Comparison of ENCODE assay signal across 18 cellular contexts in genomic region chr6:130453230-130453629, GRCh38.
DNase-seq lines count a peak whose midpoint lies in the region; ATAC-seq, FAIRE-seq and TF ChIP-seq lines count a peak whose summit lies in the region.
"Had no signal": no experiment of that assay in that cellular context is flagged by ENCODE, and none has a peak within 500 bp of the region (broad histone marks: within the 10 kb centered on the region; RNA-seq: fewer than 3 reads in every experiment).

No MANE protein-coding gene starts in this region.

- DNase-seq in AG09309 (ENCODE audit: low read depth) (peak; percentile 45), GM12865 (ENCODE audit: low read depth) (peak; percentile 62), fibroblast of mammary gland (ENCODE audit: low read depth) (peak; percentile 57), kidney (no peak), colonic mucosa (no peak)
- no peak for DNase-seq in activated T-helper 1 cell treated with anti-CD3 and anti-CD28 coated beads, Interleukin-12 subunit alpha, Interleukin-12 subunit beta, Interleukin-2, Interleukin-4 antibody, amounts not matched to agents 30 ng/mL and 10 ng/mL and 1 ng/mL, durations not matched to agents 14 hours and 24 hours and 36 hours (ENCODE audit: low spot score)
- DNase-seq: activated CD4-positive, alpha-beta T cell treated with anti-CD3 and anti-CD28 coated beads, Interleukin-2, amount 10 ng/mL, durations not matched to agents 24 days and 14 days; activated effector memory CD4-positive, alpha-beta T cell treated with Interleukin-2 at 50 U/mL for 16 hours; head of caudate nucleus; naive thymus-derived CD8-positive, alpha-beta T cell; NCI-H1092; NCI-H2171 treated with DMSO at 0.1 percent for 48 hours; stimulated activated CD4-positive, alpha-beta T cell treated with anti-CD3 and anti-CD28 coated beads, Interleukin-2, amount 100 ng/mL, for 48 hours had no signal

- no peaks in the 10 kb centered on the region for H3K9me3 ChIP-seq in kidney (ENCODE audit: control insufficient read depth in 1 of 2, low read length in 2 of 2)
- H3K9me3 ChIP-seq in colonic mucosa: no peaks in the 10 kb centered on the region

- intact Hi-C loops in kidney (cut with DNase I) (no loop called here), colonic mucosa (cut with DNase I) (no loop called here)
- intact Hi-C loops in activated T-helper 1 cell treated with anti-CD3 and anti-CD28 coated beads, Interleukin-12 subunit alpha, Interleukin-12 subunit beta, Interleukin-2, Interleukin-4 antibody, amounts not matched to agents 30 ng/mL and 10 ng/mL and 1 ng/mL, durations not matched to agents 14 hours and 24 hours and 36 hours (cut with micrococcal nuclease): no loop called here

- ATAC-seq in SK-N-SH treated with all-trans-retinoic acid at 6 μM for 48 hours (peak; percentile 80), HG03342 (IDR thresholded peaks at IDR 0.05; ENCODE audit: unreplicated experiment) (no peak)
- ATAC-seq: left lobe of liver; naive thymus-derived CD8-positive, alpha-beta T cell had no signal

- H3K27me3 Mint-ChIP-seq in activated T-helper 1 cell treated with anti-CD3 and anti-CD28 coated beads, Interleukin-12 subunit alpha, Interleukin-12 subunit beta, Interleukin-2, Interleukin-4 antibody, amounts not matched to agents 30 ng/mL and 10 ng/mL and 1 ng/mL, durations not matched to agents 14 hours and 24 hours and 36 hours (ENCODE audit: insufficient read depth): peaks cover 4% of the 10 kb centered on the region

- H3K4me3 Mint-ChIP-seq in activated T-helper 1 cell treated with anti-CD3 and anti-CD28 coated beads, Interleukin-12 subunit alpha, Interleukin-12 subunit beta, Interleukin-2, Interleukin-4 antibody, amounts not matched to agents 30 ng/mL and 10 ng/mL and 1 ng/mL, durations not matched to agents 14 hours and 24 hours and 36 hours: no peak overlapping the region
- H3K4me3 Mint-ChIP-seq: activated CD4-positive, alpha-beta T cell treated with anti-CD3 and anti-CD28 coated beads, Interleukin-2, amount 10 ng/mL, durations not matched to agents 24 days and 14 days; naive thymus-derived CD8-positive, alpha-beta T cell had no signal

- H3K4me1 ChIP-seq in kidney (ENCODE audit: control insufficient read depth in 1 of 2, insufficient read depth in 1 of 2, low read depth in 1 of 2, low read length in 2 of 2) (no peaks in the 10 kb centered on the region), colonic mucosa (no peaks in the 10 kb centered on the region)

- H3K36me3 Mint-ChIP-seq in activated T-helper 1 cell treated with anti-CD3 and anti-CD28 coated beads, Interleukin-12 subunit alpha, Interleukin-12 subunit beta, Interleukin-2, Interleukin-4 antibody, amounts not matched to agents 30 ng/mL and 10 ng/mL and 1 ng/mL, durations not matched to agents 14 hours and 24 hours and 36 hours (ENCODE audit: low read depth): no peaks in the 10 kb centered on the region
- H3K36me3 Mint-ChIP-seq: naive thymus-derived CD8-positive, alpha-beta T cell had no signal

- H3K36me3 ChIP-seq in kidney (ENCODE audit: control insufficient read depth in 1 of 2, insufficient read depth in 2 of 2, low read length in 2 of 2) (no peaks in the 10 kb centered on the region), colonic mucosa (no peaks in the 10 kb centered on the region)
- H3K36me3 ChIP-seq: cardiac muscle cell had no signal

- FAIRE-seq in kidney (lab: Jason Lieb, UNC): no peak
- FAIRE-seq: GM19239 had no signal

- H3K27ac Mint-ChIP-seq in activated T-helper 1 cell treated with anti-CD3 and anti-CD28 coated beads, Interleukin-12 subunit alpha, Interleukin-12 subunit beta, Interleukin-2, Interleukin-4 antibody, amounts not matched to agents 30 ng/mL and 10 ng/mL and 1 ng/mL, durations not matched to agents 14 hours and 24 hours and 36 hours: no peak overlapping the region
- H3K27ac Mint-ChIP-seq: activated CD4-positive, alpha-beta T cell treated with anti-CD3 and anti-CD28 coated beads, Interleukin-2, amount 10 ng/mL, durations not matched to agents 24 days and 14 days; naive thymus-derived CD8-positive, alpha-beta T cell had no signal

- no peak overlapping the region for H3K27ac ChIP-seq in kidney (ENCODE audit: low read depth in 2 of 2, low read length in 2 of 2)
- no peak overlapping the region for H3K27ac ChIP-seq in colonic mucosa
- H3K27ac ChIP-seq: cardiac muscle cell had no signal

- no peaks in the 10 kb centered on the region for H3K27me3 ChIP-seq in colonic mucosa

- H3K9ac ChIP-seq in kidney (ENCODE audit: low read length in 2 of 2) (no peak overlapping the region), colonic mucosa (ENCODE audit: low read depth in 2 of 2, low read length in 2 of 2) (no peak overlapping the region)

- H3K4me3 ChIP-seq in AG09309 (ENCODE audit: control insufficient read depth, low read depth, low read length): no peak overlapping the region
- H3K4me3 ChIP-seq in GM12865 (ENCODE audit: low read depth, low read length): no peak overlapping the region
- H3K4me3 ChIP-seq in fibroblast of mammary gland (ENCODE audit: control insufficient read depth, low read depth, low read length): no peak overlapping the region
- H3K4me3 ChIP-seq in kidney (ENCODE audit: low read length in 2 of 2): no peak overlapping the region
- no peak overlapping the region for H3K4me3 ChIP-seq in colonic mucosa
- H3K4me3 ChIP-seq: cardiac muscle cell had no signal

- TF ChIP-seq CTCF in AG09309 (IDR thresholded peaks at IDR 0.05; ENCODE audit: control insufficient read depth, insufficient read depth, low read depth, low read length, missing control alignments): no peak
- TF ChIP-seq CTCF in GM12865 (IDR thresholded peaks at IDR 0.05; ENCODE audit: insufficient read depth, low read depth, low read length, missing control alignments): no peak
- TF ChIP-seq CTCF in fibroblast of mammary gland (conservative IDR thresholded peaks at IDR 0.05; ENCODE audit: control insufficient read depth, insufficient read depth, low read depth, low read length): no peak
- no peak for TF ChIP-seq CTCF in kidney (IDR thresholded peaks at IDR 0.05; ENCODE audit: borderline replicate concordance, extremely low read depth, insufficient read depth)
- no peak for TF ChIP-seq CTCF in colonic mucosa (IDR thresholded peaks at IDR 0.05)

- peaks cover 4% of the 10 kb centered on the region for H3K9me3 Mint-ChIP-seq in activated T-helper 1 cell treated with anti-CD3 and anti-CD28 coated beads, Interleukin-12 subunit alpha, Interleukin-12 subunit beta, Interleukin-2, Interleukin-4 antibody, amounts not matched to agents 30 ng/mL and 10 ng/mL and 1 ng/mL, durations not matched to agents 14 hours and 24 hours and 36 hours

- no peaks in the 10 kb centered on the region for H3K4me1 Mint-ChIP-seq in activated T-helper 1 cell treated with anti-CD3 and anti-CD28 coated beads, Interleukin-12 subunit alpha, Interleukin-12 subunit beta, Interleukin-2, Interleukin-4 antibody, amounts not matched to agents 30 ng/mL and 10 ng/mL and 1 ng/mL, durations not matched to agents 14 hours and 24 hours and 36 hours (ENCODE audit: low read depth)
- H3K4me1 Mint-ChIP-seq: activated CD4-positive, alpha-beta T cell treated with anti-CD3 and anti-CD28 coated beads, Interleukin-2, amount 10 ng/mL, durations not matched to agents 24 days and 14 days had no signal

TF ChIP-seq in SK-N-SH treated with all-trans-retinoic acid at 6 μM for 48 hours, 23 proteins besides CTCF, POLR2A, EP300 and RAD21:
- TF ChIP-seq ISL1 (CRISPR knock-in tag; IDR thresholded peaks at IDR 0.05) (no peak), TOX (CRISPR knock-in tag; IDR thresholded peaks at IDR 0.05; ENCODE audit: borderline replicate concordance) (no peak), PPARA (CRISPR knock-in tag; IDR thresholded peaks at IDR 0.05; ENCODE audit: borderline replicate concordance) (no peak), CREB5 (CRISPR knock-in tag; IDR thresholded peaks at IDR 0.05; ENCODE audit: low read depth) (no peak), ARNTL (CRISPR knock-in tag; IDR thresholded peaks at IDR 0.05; ENCODE audit: borderline replicate concordance, low read depth) (no peak), CSRNP3 (CRISPR knock-in tag; IDR thresholded peaks at IDR 0.05) (no peak), ZC3H10 (CRISPR knock-in tag; IDR thresholded peaks at IDR 0.05) (no peak), TCF4 (CRISPR knock-in tag; IDR thresholded peaks at IDR 0.05; ENCODE audit: borderline replicate concordance) (no peak), ESRRG (CRISPR knock-in tag; IDR thresholded peaks at IDR 0.05) (no peak), ZNF70 (CRISPR knock-in tag; IDR thresholded peaks at IDR 0.05) (no peak), ZFP3 (CRISPR knock-in tag; IDR thresholded peaks at IDR 0.05) (no peak)

Comparison
In these comparisons a context has a peak if more than half of its experiments do, and no peak if none do; other contexts are left out.
1. DNase-seq: peak in AG09309 (single experiment), GM12865 (single experiment) and fibroblast of mammary gland (single experiment); none in kidney (single experiment), activated T-helper 1 cell treated with anti-CD3 and anti-CD28 coated beads, Interleukin-12 subunit alpha, Interleukin-12 subunit beta, Interleukin-2, Interleukin-4 antibody, amounts not matched to agents 30 ng/mL and 10 ng/mL and 1 ng/mL, durations not matched to agents 14 hours and 24 hours and 36 hours (single experiment) and colonic mucosa (single experiment).